In the genomic region with DNA sequence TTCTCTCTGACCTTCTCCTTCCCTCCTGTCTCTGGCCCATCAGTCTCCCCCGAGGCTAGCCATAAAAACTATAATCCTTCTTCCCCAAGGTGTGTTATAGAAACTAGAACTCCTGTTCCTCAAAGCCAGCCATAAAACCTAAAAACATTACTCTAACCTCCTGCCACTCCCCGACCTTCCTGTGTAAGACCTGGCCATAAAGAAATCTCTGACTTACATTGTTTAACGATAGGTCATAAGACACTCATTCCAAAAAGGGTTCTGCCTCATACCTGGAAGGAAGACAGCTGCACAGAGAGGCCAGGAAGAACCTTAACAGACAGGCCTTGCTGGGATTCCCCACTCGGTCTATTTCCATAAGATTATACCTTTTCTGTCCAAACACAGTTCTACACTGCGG, we compare ENCODE assay signal across 16 cellular contexts.
"Had no signal": no experiment of that assay in that cellular context is flagged by ENCODE, and none has a peak within 500 bp of the region (broad histone marks: within the 10 kb centered on the region; RNA-seq: fewer than 3 reads in every experiment).

No MANE protein-coding gene starts in this region.

- ATAC-seq: sciatic nerve; stimulated activated naive B cell treated with anti-CD40 and anti-IgM and Interleukin-4, amounts not matched to agents 10 μg/mL and 1 μg/mL and 100 μg/mL, for 72 hours; upper lobe of right lung had no signal

- H3K27ac ChIP-seq: testis, upper lobe of right lung had no signal

- H3K36me3 ChIP-seq: upper lobe of right lung had no signal

- H3K4me3 ChIP-seq: testis, upper lobe of right lung had no signal

- H3K4me1 ChIP-seq: testis, upper lobe of right lung had no signal

- DNase-seq: activated CD4-positive, alpha-beta T cell treated with anti-CD3 and anti-CD28 coated beads, Interleukin-2, amount 50 U/mL, for 48 hours; activated naive CD4-positive, alpha-beta T cell treated with Interleukin-2 at 50 U/mL for 16 hours; activated naive CD8-positive, alpha-beta T cell treated with anti-CD3 and anti-CD28 coated beads for 36 hours; activated T-cell treated with anti-CD3 and anti-CD28 coated beads, Interleukin-2, amount 50 U/mL, for 48 hours; cortex of kidney; glutamatergic neuron; hippocampal formation; mesenchymal stem cell; naive B cell; nucleus accumbens; small intestine; stimulated activated naive B cell treated with anti-CD40 and anti-IgM and Interleukin-4, amounts not matched to agents 10 μg/mL and 1 μg/mL and 100 μg/mL, for 72 hours; T-helper 9 cell; testis; upper lobe of right lung had no signal

- H3K9me3 ChIP-seq: testis, upper lobe of right lung had no signal

- H3K27me3 ChIP-seq: testis, upper lobe of right lung had no signal
